In genomic region chr13:25881946-25882574, GRCh38 we compare ENCODE assay signal across 10 cellular contexts.
A peak's percentile ranks its signal among the peaks of the same experiment; 100 is the strongest.
DNase-seq lines count a peak whose midpoint lies in the region; ATAC-seq and TF ChIP-seq lines count a peak whose summit lies in the region.
"Had no signal": no experiment of that assay in that cellular context is flagged by ENCODE, and none has a peak within 500 bp of the region (broad histone marks: within the 10 kb centered on the region; RNA-seq: fewer than 3 reads in every experiment).

No MANE protein-coding gene starts in this region.

- no peak overlapping the region for H3K4me3 ChIP-seq in naive thymus-derived CD4-positive, alpha-beta T cell (ENCODE audit: low read length)
- no peak overlapping the region for H3K4me3 ChIP-seq in CD8-positive, alpha-beta T cell (ENCODE audit: low read depth, low read length)
- H3K4me3 ChIP-seq: right lobe of liver had no signal

- no peak overlapping the region for H3K27ac ChIP-seq in naive thymus-derived CD4-positive, alpha-beta T cell (ENCODE audit: low read depth, low read length)
- H3K27ac ChIP-seq in CD8-positive, alpha-beta T cell (ENCODE audit: low read depth, low read length), result no peak overlapping the region
- H3K27ac ChIP-seq: right lobe of liver had no signal

- intact Hi-C loops in naive thymus-derived CD4-positive, alpha-beta T cell (cut with micrococcal nuclease), result no loop called here
- intact Hi-C loops in CD8-positive, alpha-beta T cell (cut with DNase I, micrococcal nuclease), result loop anchor here (2.0 to 5.0 kb wide), 2 partner anchors 19 to 35 kb away; no protein-coding TSS in a partner anchor

- peak overlapping the region; percentile 6 to 67 (median 63) for H3K4me3 Mint-ChIP-seq in brain
- H3K4me3 Mint-ChIP-seq in naive thymus-derived CD4-positive, alpha-beta T cell, result peak overlapping the region in 7 of 10 donors; percentile 12 to 75 (median 67)
- no peak overlapping the region for H3K4me3 Mint-ChIP-seq in CD8-positive, alpha-beta T cell
- H3K4me3 Mint-ChIP-seq: central memory CD8-positive, alpha-beta T cell had no signal

- H3K27me3 ChIP-seq in naive thymus-derived CD4-positive, alpha-beta T cell (ENCODE audit: control insufficient read depth in 2 of 2, insufficient read depth in 2 of 2, low read length in 2 of 2), result no peaks in the 10 kb centered on the region
- no peaks in the 10 kb centered on the region for H3K27me3 ChIP-seq in CD8-positive, alpha-beta T cell (ENCODE audit: insufficient read depth, low read length)
- H3K27me3 ChIP-seq: right lobe of liver had no signal

- POLR2A ChIA-PET in naive thymus-derived CD4-positive, alpha-beta T cell (lab: Charles Lee), result interaction anchor here (1.0 to 5.7 kb wide), 4 partner anchors 9 to 136 kb away, joined by 3 to 35 read pairs (median 6); no protein-coding TSS in a partner anchor
- POLR2A ChIA-PET in CD8-positive, alpha-beta T cell (lab: Charles Lee), result interaction anchor here (0.9 kb wide), 1 partner anchor 15 kb away, joined by 4 read pairs; no protein-coding TSS in a partner anchor

- H3K4me1 ChIP-seq in naive thymus-derived CD4-positive, alpha-beta T cell (ENCODE audit: control insufficient read depth in 2 of 2, insufficient read depth in 2 of 2, low read length in 2 of 2), result peaks cover 0 to 46% of the 10 kb centered on the region in 2 donors
- H3K4me1 ChIP-seq in CD8-positive, alpha-beta T cell (ENCODE audit: insufficient read depth, low read length), result peaks cover 52% of the 10 kb centered on the region
- H3K4me1 ChIP-seq: right lobe of liver had no signal

- DNase-seq in DMS79 treated with DMSO at 0.1 percent for 48 hours (lab: John Stamatoyannopoulos, UW) (peak; percentile 69), NCI-H2196 (lab: John Stamatoyannopoulos, UW; ENCODE audit: unreplicated experiment) (peak; percentile 44), NOMO-1 treated with DMSO at 0.1 percent for 48 hours (lab: John Stamatoyannopoulos, UW; ENCODE audit: unreplicated experiment) (no peak)
- DNase-seq in naive thymus-derived CD4-positive, alpha-beta T cell, result no peak
- DNase-seq in activated CD4-positive, alpha-beta T cell treated with anti-CD3 and anti-CD28 coated beads for 4 hours, result no peak
- no peak for DNase-seq in CD8-positive, alpha-beta T cell
- DNase-seq: right lobe of liver had no signal

- H3K27me3 Mint-ChIP-seq in brain, result peaks cover 8% of the 10 kb centered on the region
- H3K27me3 Mint-ChIP-seq in naive thymus-derived CD4-positive, alpha-beta T cell, result no peaks in the 10 kb centered on the region
- H3K27me3 Mint-ChIP-seq in CD8-positive, alpha-beta T cell (ENCODE audit: low read depth), result no peaks in the 10 kb centered on the region

- H3K9me3 Mint-ChIP-seq in brain, result no peaks in the 10 kb centered on the region
- H3K9me3 Mint-ChIP-seq in naive thymus-derived CD4-positive, alpha-beta T cell, result peaks cover 0 to 4% (median 0%) of the 10 kb centered on the region in 11 donors
- no peaks in the 10 kb centered on the region for H3K9me3 Mint-ChIP-seq in CD8-positive, alpha-beta T cell
- H3K9me3 Mint-ChIP-seq: central memory CD8-positive, alpha-beta T cell had no signal

- peak overlapping the region in 3 of 5 experiments; percentile 26 to 58 (median 52) for H3K27ac Mint-ChIP-seq in brain
- H3K27ac Mint-ChIP-seq in naive thymus-derived CD4-positive, alpha-beta T cell, result peak overlapping the region; percentile 7 to 94 (median 76)
- no peak overlapping the region for H3K27ac Mint-ChIP-seq in CD8-positive, alpha-beta T cell

- CTCF ChIA-PET in naive thymus-derived CD4-positive, alpha-beta T cell (lab: Charles Lee), result interaction anchor here (0.6 to 1.8 kb wide), 4 partner anchors 9 to 578 kb away, joined by 3 to 6 read pairs (median 4); no protein-coding TSS in a partner anchor
- CTCF ChIA-PET in CD8-positive, alpha-beta T cell (lab: Charles Lee), result interaction anchor here (1.2 kb wide), 1 partner anchor 171 kb away, joined by 3 read pairs; no protein-coding TSS in a partner anchor

- H3K36me3 Mint-ChIP-seq in brain, result no peaks in the 10 kb centered on the region
- no peaks in the 10 kb centered on the region for H3K36me3 Mint-ChIP-seq in naive thymus-derived CD4-positive, alpha-beta T cell
- no peaks in the 10 kb centered on the region for H3K36me3 Mint-ChIP-seq in CD8-positive, alpha-beta T cell

- H3K9me3 ChIP-seq in naive thymus-derived CD4-positive, alpha-beta T cell (ENCODE audit: control insufficient read depth in 2 of 3, low read length in 3 of 3), result no peaks in the 10 kb centered on the region
- H3K9me3 ChIP-seq in CD8-positive, alpha-beta T cell (ENCODE audit: low read length), result no peaks in the 10 kb centered on the region
- H3K9me3 ChIP-seq: right lobe of liver had no signal

- ATAC-seq in naive thymus-derived CD4-positive, alpha-beta T cell, result no peak
- no peak for ATAC-seq in GM21825 (IDR thresholded peaks at IDR 0.05; ENCODE audit: unreplicated experiment)
- ATAC-seq in CD8-positive, alpha-beta T cell, result no peak
- ATAC-seq: right lobe of liver had no signal

- H3K36me3 ChIP-seq in naive thymus-derived CD4-positive, alpha-beta T cell (ENCODE audit: control insufficient read depth in 2 of 3, insufficient read depth in 3 of 3, low read length in 3 of 3), result no peaks in the 10 kb centered on the region
- H3K36me3 ChIP-seq in CD8-positive, alpha-beta T cell (ENCODE audit: insufficient read depth, low read length), result no peaks in the 10 kb centered on the region
- H3K36me3 ChIP-seq: right lobe of liver had no signal

- H3K4me1 Mint-ChIP-seq in brain, result peaks cover 56% of the 10 kb centered on the region
- H3K4me1 Mint-ChIP-seq in naive thymus-derived CD4-positive, alpha-beta T cell, result peaks cover 27 to 91% (median 75%) of the 10 kb centered on the region in 7 donors
- H3K4me1 Mint-ChIP-seq in CD8-positive, alpha-beta T cell (ENCODE audit: low read depth), result peaks cover 74% of the 10 kb centered on the region

- no peak for TF ChIP-seq CTCF in brain (conservative IDR thresholded peaks at IDR 0.05)
- TF ChIP-seq CTCF in CD8-positive, alpha-beta T cell (IDR thresholded peaks at IDR 0.05), result no peak

Comparison
In these comparisons a context has a peak if more than half of its experiments do, and no peak if none do; other contexts are left out.
1. DNase-seq: peak in DMS79 treated with DMSO at 0.1 percent for 48 hours (single experiment) and NCI-H2196 (single experiment); none in naive thymus-derived CD4-positive, alpha-beta T cell (0 of 9), NOMO-1 treated with DMSO at 0.1 percent for 48 hours (single experiment), activated CD4-positive, alpha-beta T cell treated with anti-CD3 and anti-CD28 coated beads for 4 hours (0 of 2) and CD8-positive, alpha-beta T cell (0 of 7).
2. intact Hi-C loops: an anchor here in CD8-positive, alpha-beta T cell (2.0 to 5.0 kb wide); none called in naive thymus-derived CD4-positive, alpha-beta T cell.